1 cellular context compared by ENCODE assay signal in the genomic region with DNA sequence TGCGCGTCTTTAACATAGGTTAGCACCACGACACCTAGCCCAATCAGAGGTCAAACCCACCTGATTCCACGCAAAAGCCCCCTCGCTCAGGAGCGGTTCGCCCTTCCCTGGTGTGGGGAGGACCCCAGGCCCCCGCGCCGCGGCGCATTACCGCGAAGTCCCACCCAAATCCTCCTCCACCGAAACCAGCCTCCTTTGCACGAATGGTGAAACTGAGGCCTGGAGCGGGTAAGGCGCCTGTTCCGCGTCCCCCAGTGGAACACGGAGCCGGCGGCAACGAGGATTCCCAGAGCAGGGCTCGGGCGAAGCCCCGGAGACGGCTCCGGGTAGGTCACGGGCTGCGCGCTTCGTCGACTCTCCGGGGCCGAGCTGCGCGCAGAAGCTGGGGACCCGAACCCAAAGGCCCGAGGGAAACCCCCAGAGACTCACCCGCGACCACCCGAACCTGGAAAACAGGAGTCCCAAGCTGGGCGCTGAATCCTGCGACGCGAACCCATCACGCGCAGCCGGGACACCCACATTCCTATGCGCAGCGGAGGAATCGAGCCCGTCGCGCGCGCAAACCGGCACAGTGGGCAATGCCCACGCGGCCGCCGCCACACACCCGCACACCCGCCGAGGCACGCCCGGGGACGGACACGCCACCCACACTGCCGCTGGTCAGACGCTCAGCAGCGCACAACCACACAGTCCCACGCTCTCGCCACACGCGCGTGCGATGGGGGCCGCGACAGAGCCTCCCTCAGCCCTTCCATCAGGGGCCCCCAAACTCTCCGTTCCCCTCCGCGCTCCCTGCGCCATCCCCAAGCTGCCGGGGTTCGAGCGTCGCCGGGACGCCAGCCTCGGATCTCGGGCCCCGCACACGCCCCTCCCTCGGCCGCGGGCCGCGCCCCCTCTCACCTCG.
TF ChIP-seq lines count a peak whose summit lies in the region.

No MANE protein-coding gene starts in this region.

TF ChIP-seq in H1, 55 proteins besides CTCF, POLR2A, EP300 and RAD21 (continued from another document):
- TF ChIP-seq RNF2 (IDR thresholded peaks at IDR 0.05; ENCODE audit: borderline replicate concordance, low read depth, low read length, missing control alignments, poor library complexity, severe bottlenecking) (peak; percentile 69), EZH2 (IDR thresholded peaks at IDR 0.05; ENCODE audit: low read depth, low read length, severe bottlenecking) (peak; percentile 96), PHF8 (conservative IDR thresholded peaks at IDR 0.05; ENCODE audit: low read depth, low read length) (0 out of 2 replicates have a peak, but pooled peaks have one; percentile 22), RBBP5 (IDR thresholded peaks at IDR 0.05; ENCODE audit: borderline replicate concordance, low read depth, low read length) (0 out of 2 replicates have a peak, but pooled peaks have one; percentile 41)
TF ChIP-seq in H1: peak in this region for 9.
